30 cellular contexts compared by ENCODE assay signal in the genomic region with DNA sequence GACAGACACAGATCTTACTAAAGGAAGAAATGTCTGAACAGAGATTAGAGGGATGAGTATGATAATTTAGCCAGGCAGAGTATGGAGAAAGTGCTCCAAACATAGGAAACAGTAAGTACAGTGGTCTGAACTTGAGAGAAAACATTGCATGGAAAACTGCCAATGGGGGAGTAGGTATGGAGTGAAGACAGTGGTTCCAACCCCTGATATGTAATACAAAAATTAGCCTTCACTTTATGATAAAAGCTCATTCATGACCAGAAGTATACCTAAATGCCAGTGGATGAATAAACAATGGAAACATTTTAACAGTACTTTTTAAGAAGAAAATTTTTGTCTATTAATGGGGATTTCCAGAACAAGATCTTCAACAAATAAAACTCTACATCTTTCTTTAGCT.
"Had no signal": no experiment of that assay in that cellular context is flagged by ENCODE, and none has a peak within 500 bp of the region (broad histone marks: within the 10 kb centered on the region; RNA-seq: fewer than 3 reads in every experiment).

No MANE protein-coding gene starts in this region.

- H3K36me3 Mint-ChIP-seq: activated naive CD8-positive, alpha-beta T cell had no signal

- H3K27me3 Mint-ChIP-seq: activated B cell treated with CpG ODN at 0.5 μM for 24 hours; activated CD8-positive, alpha-beta T cell treated with anti-CD3 and anti-CD28 coated beads for 36 hours; activated naive CD4-positive, alpha-beta T cell treated with anti-CD3 and anti-CD28 coated beads, Interleukin-2, amount 10 ng/mL, durations not matched to agents 7 days and 5 days; activated naive CD8-positive, alpha-beta T cell; T-helper 17 cell had no signal

- H3K27ac ChIP-seq: brain microvascular endothelial cell, colonic mucosa, epithelial cell of prostate, esophagus squamous epithelium, gastrocnemius medialis, heart left ventricle, WERI-Rb-1 had no signal

- H3K36me3 ChIP-seq: brain microvascular endothelial cell, colonic mucosa, esophagus squamous epithelium, gastrocnemius medialis, heart left ventricle, WERI-Rb-1 had no signal

- H3K4me3 ChIP-seq: colonic mucosa, esophagus squamous epithelium, gastrocnemius medialis, heart left ventricle had no signal

- H3K4me3 Mint-ChIP-seq: activated B cell treated with CpG ODN at 0.5 μM for 24 hours; activated CD8-positive, alpha-beta T cell treated with anti-CD3 and anti-CD28 coated beads for 36 hours; activated naive CD4-positive, alpha-beta T cell treated with anti-CD3 and anti-CD28 coated beads, Interleukin-2, amount 10 ng/mL, durations not matched to agents 7 days and 5 days; activated naive CD8-positive, alpha-beta T cell; T-helper 17 cell; T-helper 2 cell treated with Interferon-gamma antibody and Interleukin-4, amounts not matched to agents 5 μg/mL and 100 μg/mL, for 36 hours had no signal

- ATAC-seq: activated CD4-positive, CD25-positive, alpha-beta regulatory T cell treated with anti-CD3 and anti-CD28 coated beads, Interleukin-2, amount 50 U/mL, for 24 hours; activated CD8-positive, alpha-beta T cell treated with anti-CD3 and anti-CD28 coated beads for 36 hours; gastrocnemius medialis; heart left ventricle; T-helper 17 cell had no signal

- H3K9me3 Mint-ChIP-seq: activated B cell treated with CpG ODN at 0.5 μM for 24 hours; activated CD8-positive, alpha-beta T cell treated with anti-CD3 and anti-CD28 coated beads for 36 hours; activated naive CD4-positive, alpha-beta T cell treated with anti-CD3 and anti-CD28 coated beads, Interleukin-2, amount 10 ng/mL, durations not matched to agents 7 days and 5 days; T-helper 2 cell treated with Interferon-gamma antibody and Interleukin-4, amounts not matched to agents 5 μg/mL and 100 μg/mL, for 36 hours had no signal

- DNase-seq: activated B cell treated with CpG ODN at 0.5 μM for 24 hours; activated CD4-positive, alpha-beta T cell treated with anti-CD3 and anti-CD28 coated beads for 48 hours; activated CD4-positive, alpha-beta T cell treated with anti-CD3 and anti-CD28 coated beads, Interleukin-2, amount 50 U/mL, for 1 hour; activated CD4-positive, alpha-beta T cell treated with anti-CD3 and anti-CD28 coated beads, Interleukin-2, amount 50 U/mL, for 48 hours; activated CD8-positive, alpha-beta memory T cell treated with anti-CD3 and anti-CD28 coated beads for 24 hours; activated CD8-positive, alpha-beta T cell treated with anti-CD3 and anti-CD28 coated beads for 36 hours; activated gamma-delta T cell; activated naive CD4-positive, alpha-beta T cell; activated naive CD4-positive, alpha-beta T cell treated with anti-CD3 and anti-CD28 coated beads, Interleukin-2, amount 10 ng/mL, durations not matched to agents 7 days and 5 days; activated T-cell treated with anti-CD3 and anti-CD28 coated beads, Interleukin-2, amount 50 U/mL, for 48 hours; amniotic stem cell; anterior cingulate cortex; brain microvascular endothelial cell; central memory CD4-positive, alpha-beta T cell; cerebellar nuclear complex; colonic mucosa; effector CD8-positive, alpha-beta T cell; esophagus squamous epithelium; foreskin fibroblast; gastrocnemius medialis; glutamatergic neuron; heart left ventricle; hypothalamus; T-helper 17 cell; T1000; WERI-Rb-1 had no signal

- H3K27me3 ChIP-seq: brain microvascular endothelial cell, colonic mucosa, esophagus squamous epithelium, gastrocnemius medialis, heart left ventricle had no signal

- H3K4me1 Mint-ChIP-seq: activated B cell treated with CpG ODN at 0.5 μM for 24 hours; activated naive CD4-positive, alpha-beta T cell treated with anti-CD3 and anti-CD28 coated beads, Interleukin-2, amount 10 ng/mL, durations not matched to agents 7 days and 5 days; T-helper 17 cell had no signal

- H3K27ac Mint-ChIP-seq: activated B cell treated with CpG ODN at 0.5 μM for 24 hours; activated CD8-positive, alpha-beta T cell treated with anti-CD3 and anti-CD28 coated beads for 36 hours; activated naive CD4-positive, alpha-beta T cell treated with anti-CD3 and anti-CD28 coated beads, Interleukin-2, amount 10 ng/mL, durations not matched to agents 7 days and 5 days; activated naive CD8-positive, alpha-beta T cell; T-helper 17 cell; T-helper 2 cell treated with Interferon-gamma antibody and Interleukin-4, amounts not matched to agents 5 μg/mL and 100 μg/mL, for 36 hours had no signal

- H3K9me3 ChIP-seq: colonic mucosa, esophagus squamous epithelium, gastrocnemius medialis, heart left ventricle had no signal

- H3K4me1 ChIP-seq: colonic mucosa, esophagus squamous epithelium, gastrocnemius medialis, heart left ventricle had no signal
